ENCODE assay signal across 1 cellular context in the genomic region with DNA sequence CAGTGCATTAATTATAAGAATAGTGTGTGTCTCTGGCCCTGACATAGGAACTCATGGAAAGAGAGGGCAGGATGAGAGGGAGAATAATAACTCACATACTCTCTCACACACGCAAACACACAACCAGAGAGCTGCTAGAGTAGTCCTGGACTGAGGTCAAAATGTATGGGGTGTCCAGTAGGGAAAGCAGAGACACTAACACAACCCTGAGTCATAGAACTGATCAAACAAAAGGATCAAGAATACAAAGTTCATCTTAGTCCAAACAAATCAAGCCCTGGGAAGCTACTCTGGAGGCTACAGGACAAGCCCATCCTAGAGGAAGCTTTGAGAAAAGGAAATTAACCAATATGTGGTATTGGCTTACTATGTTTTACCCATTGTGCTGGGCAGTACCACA.
A peak's percentile ranks its signal among the peaks of the same experiment; 100 is the strongest.
TF ChIP-seq lines count a peak whose summit lies in the region.

No MANE protein-coding gene starts in this region.

TF ChIP-seq in HepG2, 621 proteins besides CTCF, POLR2A, EP300 and RAD21 (continued from another document and continues in another):
- TF ChIP-seq, protein P1, sequence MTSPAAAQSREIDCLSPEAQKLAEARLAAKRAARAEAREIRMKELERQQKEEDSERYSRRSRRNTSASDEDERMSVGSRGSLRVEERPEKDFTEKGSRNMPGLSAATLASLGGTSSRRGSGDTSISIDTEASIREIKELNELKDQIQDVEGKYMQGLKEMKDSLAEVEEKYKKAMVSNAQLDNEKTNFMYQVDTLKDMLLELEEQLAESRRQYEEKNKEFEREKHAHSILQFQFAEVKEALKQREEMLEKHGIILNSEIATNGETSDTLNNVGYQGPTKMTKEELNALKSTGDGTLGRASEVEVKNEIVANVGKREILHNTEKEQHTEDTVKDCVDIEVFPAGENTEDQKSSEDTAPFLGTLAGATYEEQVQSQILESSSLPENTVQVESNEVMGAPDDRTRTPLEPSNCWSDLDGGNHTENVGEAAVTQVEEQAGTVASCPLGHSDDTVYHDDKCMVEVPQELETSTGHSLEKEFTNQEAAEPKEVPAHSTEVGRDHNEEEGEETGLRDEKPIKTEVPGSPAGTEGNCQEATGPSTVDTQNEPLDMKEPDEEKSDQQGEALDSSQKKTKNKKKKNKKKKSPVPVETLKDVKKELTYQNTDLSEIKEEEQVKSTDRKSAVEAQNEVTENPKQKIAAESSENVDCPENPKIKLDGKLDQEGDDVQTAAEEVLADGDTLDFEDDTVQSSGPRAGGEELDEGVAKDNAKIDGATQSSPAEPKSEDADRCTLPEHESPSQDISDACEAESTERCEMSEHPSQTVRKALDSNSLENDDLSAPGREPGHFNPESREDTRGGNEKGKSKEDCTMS (CRISPR knock-in tag; conservative IDR thresholded peaks at IDR 0.05): no peak
- TF ChIP-seq GLI4 (CRISPR knock-in tag; IDR thresholded peaks at IDR 0.05; ENCODE audit: borderline replicate concordance) (no peak), ZNF3 (CRISPR knock-in tag; IDR thresholded peaks at IDR 0.05) (no peak), ISL2 (CRISPR knock-in tag; IDR thresholded peaks at IDR 0.05) (peak; percentile 54), ZNF646 (CRISPR knock-in tag; IDR thresholded peaks at IDR 0.05) (peak; percentile 99), PPARG (CRISPR knock-in tag; conservative IDR thresholded peaks at IDR 0.05) (no peak; the same call in 1 of the 2 replicates), ZFP36 (IDR thresholded peaks at IDR 0.05; ENCODE audit: borderline replicate concordance, low read depth, low read length, partially characterized antibody) (no peak), RFX3 (CRISPR knock-in tag; IDR thresholded peaks at IDR 0.05) (no peak), ARNT (IDR thresholded peaks at IDR 0.05) (no peak), ZNF720 (CRISPR knock-in tag; IDR thresholded peaks at IDR 0.05) (no peak), MIER2 (CRISPR knock-in tag; IDR thresholded peaks at IDR 0.05) (no peak), ZBTB21 (CRISPR knock-in tag; IDR thresholded peaks at IDR 0.05) (no peak), ELF4 (CRISPR knock-in tag; IDR thresholded peaks at IDR 0.05; ENCODE audit: borderline replicate concordance) (no peak), ZNF446 (CRISPR knock-in tag; IDR thresholded peaks at IDR 0.05) (no peak), RERE (CRISPR knock-in tag; IDR thresholded peaks at IDR 0.05; ENCODE audit: low read depth) (no peak), NFE2 (CRISPR knock-in tag; IDR thresholded peaks at IDR 0.05) (no peak), ZNF576 (CRISPR knock-in tag; IDR thresholded peaks at IDR 0.05) (no peak), ATF1 (CRISPR knock-in tag; IDR thresholded peaks at IDR 0.05) (no peak), CHCHD3 (CRISPR knock-in tag; IDR thresholded peaks at IDR 0.05) (no peak)
- TF ChIP-seq, protein P2, sequence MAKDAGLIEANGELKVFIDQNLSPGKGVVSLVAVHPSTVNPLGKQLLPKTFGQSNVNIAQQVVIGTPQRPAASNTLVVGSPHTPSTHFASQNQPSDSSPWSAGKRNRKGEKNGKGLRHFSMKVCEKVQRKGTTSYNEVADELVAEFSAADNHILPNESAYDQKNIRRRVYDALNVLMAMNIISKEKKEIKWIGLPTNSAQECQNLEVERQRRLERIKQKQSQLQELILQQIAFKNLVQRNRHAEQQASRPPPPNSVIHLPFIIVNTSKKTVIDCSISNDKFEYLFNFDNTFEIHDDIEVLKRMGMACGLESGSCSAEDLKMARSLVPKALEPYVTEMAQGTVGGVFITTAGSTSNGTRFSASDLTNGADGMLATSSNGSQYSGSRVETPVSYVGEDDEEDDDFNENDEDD (CRISPR knock-in tag; IDR thresholded peaks at IDR 0.05; ENCODE audit: borderline replicate concordance): no peak
- TF ChIP-seq, protein P3, sequence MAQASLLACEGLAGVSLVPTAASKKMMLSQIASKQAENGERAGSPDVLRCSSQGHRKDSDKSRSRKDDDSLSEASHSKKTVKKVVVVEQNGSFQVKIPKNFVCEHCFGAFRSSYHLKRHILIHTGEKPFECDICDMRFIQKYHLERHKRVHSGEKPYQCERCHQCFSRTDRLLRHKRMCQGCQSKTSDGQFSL (CRISPR knock-in tag; IDR thresholded peaks at IDR 0.05): no peak
- TF ChIP-seq, protein P4, sequence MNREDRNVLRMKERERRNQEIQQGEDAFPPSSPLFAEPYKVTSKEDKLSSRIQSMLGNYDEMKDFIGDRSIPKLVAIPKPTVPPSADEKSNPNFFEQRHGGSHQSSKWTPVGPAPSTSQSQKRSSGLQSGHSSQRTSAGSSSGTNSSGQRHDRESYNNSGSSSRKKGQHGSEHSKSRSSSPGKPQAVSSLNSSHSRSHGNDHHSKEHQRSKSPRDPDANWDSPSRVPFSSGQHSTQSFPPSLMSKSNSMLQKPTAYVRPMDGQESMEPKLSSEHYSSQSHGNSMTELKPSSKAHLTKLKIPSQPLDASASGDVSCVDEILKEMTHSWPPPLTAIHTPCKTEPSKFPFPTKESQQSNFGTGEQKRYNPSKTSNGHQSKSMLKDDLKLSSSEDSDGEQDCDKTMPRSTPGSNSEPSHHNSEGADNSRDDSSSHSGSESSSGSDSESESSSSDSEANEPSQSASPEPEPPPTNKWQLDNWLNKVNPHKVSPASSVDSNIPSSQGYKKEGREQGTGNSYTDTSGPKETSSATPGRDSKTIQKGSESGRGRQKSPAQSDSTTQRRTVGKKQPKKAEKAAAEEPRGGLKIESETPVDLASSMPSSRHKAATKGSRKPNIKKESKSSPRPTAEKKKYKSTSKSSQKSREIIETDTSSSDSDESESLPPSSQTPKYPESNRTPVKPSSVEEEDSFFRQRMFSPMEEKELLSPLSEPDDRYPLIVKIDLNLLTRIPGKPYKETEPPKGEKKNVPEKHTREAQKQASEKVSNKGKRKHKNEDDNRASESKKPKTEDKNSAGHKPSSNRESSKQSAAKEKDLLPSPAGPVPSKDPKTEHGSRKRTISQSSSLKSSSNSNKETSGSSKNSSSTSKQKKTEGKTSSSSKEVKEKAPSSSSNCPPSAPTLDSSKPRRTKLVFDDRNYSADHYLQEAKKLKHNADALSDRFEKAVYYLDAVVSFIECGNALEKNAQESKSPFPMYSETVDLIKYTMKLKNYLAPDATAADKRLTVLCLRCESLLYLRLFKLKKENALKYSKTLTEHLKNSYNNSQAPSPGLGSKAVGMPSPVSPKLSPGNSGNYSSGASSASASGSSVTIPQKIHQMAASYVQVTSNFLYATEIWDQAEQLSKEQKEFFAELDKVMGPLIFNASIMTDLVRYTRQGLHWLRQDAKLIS (CRISPR knock-in tag; IDR thresholded peaks at IDR 0.05): no peak
- TF ChIP-seq, protein P5, sequence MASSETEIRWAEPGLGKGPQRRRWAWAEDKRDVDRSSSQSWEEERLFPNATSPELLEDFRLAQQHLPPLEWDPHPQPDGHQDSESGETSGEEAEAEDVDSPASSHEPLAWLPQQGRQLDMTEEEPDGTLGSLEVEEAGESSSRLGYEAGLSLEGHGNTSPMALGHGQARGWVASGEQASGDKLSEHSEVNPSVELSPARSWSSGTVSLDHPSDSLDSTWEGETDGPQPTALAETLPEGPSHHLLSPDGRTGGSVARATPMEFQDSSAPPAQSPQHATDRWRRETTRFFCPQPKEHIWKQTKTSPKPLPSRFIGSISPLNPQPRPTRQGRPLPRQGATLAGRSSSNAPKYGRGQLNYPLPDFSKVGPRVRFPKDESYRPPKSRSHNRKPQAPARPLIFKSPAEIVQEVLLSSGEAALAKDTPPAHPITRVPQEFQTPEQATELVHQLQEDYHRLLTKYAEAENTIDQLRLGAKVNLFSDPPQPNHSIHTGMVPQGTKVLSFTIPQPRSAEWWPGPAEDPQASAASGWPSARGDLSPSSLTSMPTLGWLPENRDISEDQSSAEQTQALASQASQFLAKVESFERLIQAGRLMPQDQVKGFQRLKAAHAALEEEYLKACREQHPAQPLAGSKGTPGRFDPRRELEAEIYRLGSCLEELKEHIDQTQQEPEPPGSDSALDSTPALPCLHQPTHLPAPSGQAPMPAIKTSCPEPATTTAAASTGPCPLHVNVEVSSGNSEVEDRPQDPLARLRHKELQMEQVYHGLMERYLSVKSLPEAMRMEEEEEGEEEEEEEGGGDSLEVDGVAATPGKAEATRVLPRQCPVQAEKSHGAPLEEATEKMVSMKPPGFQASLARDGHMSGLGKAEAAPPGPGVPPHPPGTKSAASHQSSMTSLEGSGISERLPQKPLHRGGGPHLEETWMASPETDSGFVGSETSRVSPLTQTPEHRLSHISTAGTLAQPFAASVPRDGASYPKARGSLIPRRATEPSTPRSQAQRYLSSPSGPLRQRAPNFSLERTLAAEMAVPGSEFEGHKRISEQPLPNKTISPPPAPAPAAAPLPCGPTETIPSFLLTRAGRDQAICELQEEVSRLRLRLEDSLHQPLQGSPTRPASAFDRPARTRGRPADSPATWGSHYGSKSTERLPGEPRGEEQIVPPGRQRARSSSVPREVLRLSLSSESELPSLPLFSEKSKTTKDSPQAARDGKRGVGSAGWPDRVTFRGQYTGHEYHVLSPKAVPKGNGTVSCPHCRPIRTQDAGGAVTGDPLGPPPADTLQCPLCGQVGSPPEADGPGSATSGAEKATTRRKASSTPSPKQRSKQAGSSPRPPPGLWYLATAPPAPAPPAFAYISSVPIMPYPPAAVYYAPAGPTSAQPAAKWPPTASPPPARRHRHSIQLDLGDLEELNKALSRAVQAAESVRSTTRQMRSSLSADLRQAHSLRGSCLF (CRISPR knock-in tag; IDR thresholded peaks at IDR 0.05; ENCODE audit: borderline replicate concordance): no peak
